In genomic region chr14:35534884-35535793, GRCh38 we compare ENCODE assay signal across 9 cellular contexts. TPM values are rescaled to one million over a fixed set of nuclear protein-coding genes. Genes with fewer than 3 reads are reported as not detected.
DNase-seq lines count a peak whose midpoint lies in the region; ATAC-seq and TF ChIP-seq lines count a peak whose summit lies in the region.
"Had no signal": no experiment of that assay in that cellular context is flagged by ENCODE, and none has a peak within 500 bp of the region (broad histone marks: within the 10 kb centered on the region; RNA-seq: fewer than 3 reads in every experiment).

No MANE protein-coding gene starts in this region.

- TF ChIP-seq CTCF in esophagus muscularis mucosa (IDR thresholded peaks at IDR 0.05) (no peak), suprapubic skin (IDR thresholded peaks at IDR 0.05) (no peak)

- H3K27me3 ChIP-seq in esophagus muscularis mucosa (peaks cover 24 to 58% (median 37%) of the 10 kb centered on the region in 4 donors), suprapubic skin (peaks cover 59% of the 10 kb centered on the region)

- H3K27me3 Mint-ChIP-seq in natural killer cell treated with Interleukin-12 subunit alpha and Interleukin-12 subunit beta and Interleukin-15 and Interleukin-18, amount 100 ng/mL, for 72 hours = peaks cover 22 to 33% of the 10 kb centered on the region in 2 donors

- no peak for TF ChIP-seq POLR2A in esophagus muscularis mucosa (IDR thresholded peaks at IDR 0.05; ENCODE audit: low read depth)
- TF ChIP-seq POLR2A in suprapubic skin (IDR thresholded peaks at IDR 0.05) = no peak

- no peak overlapping the region for H3K27ac Mint-ChIP-seq in natural killer cell treated with Interleukin-12 subunit alpha and Interleukin-12 subunit beta and Interleukin-15 and Interleukin-18, amount 100 ng/mL, for 72 hours

- WGBS in esophagus muscularis mucosa = no CpG with 5 or more reads among the region's 80 CpGs
- 10% methylated on average over 28 of the region's 80 CpGs for WGBS in suprapubic skin

- no peak for TF ChIP-seq EP300 in esophagus muscularis mucosa (IDR thresholded peaks at IDR 0.05)
- TF ChIP-seq EP300 in suprapubic skin (IDR thresholded peaks at IDR 0.05) = no peak

- no peak overlapping the region for H3K27ac ChIP-seq in esophagus muscularis mucosa (replicated peaks in 1 of 4)
- H3K27ac ChIP-seq in suprapubic skin = no peak overlapping the region
- H3K27ac ChIP-seq: C4-2B had no signal

- intact Hi-C loops in esophagus muscularis mucosa (cut with DNase I) = no loop called here

- peaks cover 6 to 10% of the 10 kb centered on the region in 2 donors for H3K4me1 Mint-ChIP-seq in natural killer cell treated with Interleukin-12 subunit alpha and Interleukin-12 subunit beta and Interleukin-15 and Interleukin-18, amount 100 ng/mL, for 72 hours (ENCODE audit: low read depth in 2 of 2)

- H3K4me3 Mint-ChIP-seq in natural killer cell treated with Interleukin-12 subunit alpha and Interleukin-12 subunit beta and Interleukin-15 and Interleukin-18, amount 100 ng/mL, for 72 hours = peak overlapping the region; percentile 72

- DNase-seq in NCI-H2227 (lab: John Stamatoyannopoulos, UW; ENCODE audit: unreplicated experiment) (peak; percentile 47), NCI-H2227 treated with DMSO at 0.1 percent for 48 hours (lab: John Stamatoyannopoulos, UW) (no peak), NOMO-1 (lab: John Stamatoyannopoulos, UW; ENCODE audit: unreplicated experiment in 2 of 2) (peak; percentile 55 to 57), esophagus muscularis mucosa (ENCODE audit: extremely low spot score) (no peak), suprapubic skin (ENCODE audit: low spot score in 2 of 2) (no peak)
- peak; percentile 80 to 84 for DNase-seq in activated T-cell treated with anti-CD3 and anti-CD28 coated beads, Interleukin-2, amount 50 U/mL, for 48 hours
- DNase-seq in natural killer cell treated with Interleukin-12 subunit alpha and Interleukin-12 subunit beta and Interleukin-15 and Interleukin-18, amount 100 ng/mL, for 72 hours (ENCODE audit: low spot score) = peak; percentile 65

- no peaks in the 10 kb centered on the region for H3K9me3 Mint-ChIP-seq in natural killer cell treated with Interleukin-12 subunit alpha and Interleukin-12 subunit beta and Interleukin-15 and Interleukin-18, amount 100 ng/mL, for 72 hours

- peak overlapping the region; percentile 55 to 64 (median 58) for H3K4me3 ChIP-seq in esophagus muscularis mucosa
- H3K4me3 ChIP-seq in suprapubic skin = peak overlapping the region; percentile 67

- no peaks in the 10 kb centered on the region for H3K36me3 Mint-ChIP-seq in natural killer cell treated with Interleukin-12 subunit alpha and Interleukin-12 subunit beta and Interleukin-15 and Interleukin-18, amount 100 ng/mL, for 72 hours

- H3K9me3 ChIP-seq in esophagus muscularis mucosa = no peaks in the 10 kb centered on the region
- H3K9me3 ChIP-seq in suprapubic skin = no peaks in the 10 kb centered on the region

- H3K36me3 ChIP-seq in esophagus muscularis mucosa = peaks cover 0 to 21% (median 7%) of the 10 kb centered on the region in 4 donors
- H3K36me3 ChIP-seq in suprapubic skin = peaks cover 3% of the 10 kb centered on the region

- peaks cover 29 to 31% (median 30%) of the 10 kb centered on the region in 4 donors for H3K4me1 ChIP-seq in esophagus muscularis mucosa
- H3K4me1 ChIP-seq in suprapubic skin = peaks cover 31% of the 10 kb centered on the region

- peak; percentile 57 for ATAC-seq in HG02943 (IDR thresholded peaks at IDR 0.05; ENCODE audit: low read depth, unreplicated experiment)
- peak; percentile 80 to 86 for ATAC-seq in natural killer cell treated with Interleukin-12 subunit alpha and Interleukin-12 subunit beta and Interleukin-15 and Interleukin-18, amount 100 ng/mL, for 72 hours

RNA-seq across cellular contexts. Expression of gene INSM2, which starts 1.2 kb away (rescaled TPM):
- not detected for total RNA-seq in esophagus muscularis mucosa
- not detected for total RNA-seq in natural killer cell treated with Interleukin-12 subunit alpha and Interleukin-12 subunit beta and Interleukin-15 and Interleukin-18, amount 100 ng/mL, for 72 hours
- total RNA-seq in suprapubic skin = not detected

Comparison
In these comparisons a context has a peak if more than half of its experiments do, and no peak if none do; other contexts are left out.
1. DNase-seq: peak in NCI-H2227 (single experiment), NOMO-1 (2 of 2), activated T-cell treated with anti-CD3 and anti-CD28 coated beads, Interleukin-2, amount 50 U/mL, for 48 hours (2 of 2) and natural killer cell treated with Interleukin-12 subunit alpha and Interleukin-12 subunit beta and Interleukin-15 and Interleukin-18, amount 100 ng/mL, for 72 hours (single experiment); none in NCI-H2227 treated with DMSO at 0.1 percent for 48 hours (single experiment), esophagus muscularis mucosa (single experiment) and suprapubic skin (0 of 2).